10 cellular contexts compared by ENCODE assay signal in genomic region chr19:4559569-4559968, GRCh38. TPM values are rescaled to one million over a fixed set of nuclear protein-coding genes. Genes with fewer than 3 reads are reported as not detected.
DNase-seq lines count a peak whose midpoint lies in the region; ATAC-seq and TF ChIP-seq lines count a peak whose summit lies in the region.
"Had no signal": no experiment of that assay in that cellular context is flagged by ENCODE, and none has a peak within 500 bp of the region (broad histone marks: within the 10 kb centered on the region; RNA-seq: fewer than 3 reads in every experiment).

A gene with protein sequence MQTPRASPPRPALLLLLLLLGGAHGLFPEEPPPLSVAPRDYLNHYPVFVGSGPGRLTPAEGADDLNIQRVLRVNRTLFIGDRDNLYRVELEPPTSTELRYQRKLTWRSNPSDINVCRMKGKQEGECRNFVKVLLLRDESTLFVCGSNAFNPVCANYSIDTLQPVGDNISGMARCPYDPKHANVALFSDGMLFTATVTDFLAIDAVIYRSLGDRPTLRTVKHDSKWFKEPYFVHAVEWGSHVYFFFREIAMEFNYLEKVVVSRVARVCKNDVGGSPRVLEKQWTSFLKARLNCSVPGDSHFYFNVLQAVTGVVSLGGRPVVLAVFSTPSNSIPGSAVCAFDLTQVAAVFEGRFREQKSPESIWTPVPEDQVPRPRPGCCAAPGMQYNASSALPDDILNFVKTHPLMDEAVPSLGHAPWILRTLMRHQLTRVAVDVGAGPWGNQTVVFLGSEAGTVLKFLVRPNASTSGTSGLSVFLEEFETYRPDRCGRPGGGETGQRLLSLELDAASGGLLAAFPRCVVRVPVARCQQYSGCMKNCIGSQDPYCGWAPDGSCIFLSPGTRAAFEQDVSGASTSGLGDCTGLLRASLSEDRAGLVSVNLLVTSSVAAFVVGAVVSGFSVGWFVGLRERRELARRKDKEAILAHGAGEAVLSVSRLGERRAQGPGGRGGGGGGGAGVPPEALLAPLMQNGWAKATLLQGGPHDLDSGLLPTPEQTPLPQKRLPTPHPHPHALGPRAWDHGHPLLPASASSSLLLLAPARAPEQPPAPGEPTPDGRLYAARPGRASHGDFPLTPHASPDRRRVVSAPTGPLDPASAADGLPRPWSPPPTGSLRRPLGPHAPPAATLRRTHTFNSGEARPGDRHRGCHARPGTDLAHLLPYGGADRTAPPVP (minus strand): TSS chr19:4559684. CDS start chr19:4558457, 1,227 bp downstream.

- intact Hi-C loops in esophagus muscularis mucosa (cut with DNase I) (loop anchor here (5.0 kb wide), 1 partner anchor 78 kb away; the partner anchor contains the start of gene TNFAIP8L1), tibial artery (cut with DNase I; ENCODE audit: low total_unique reads) (loop anchor here (5.0 kb wide), 1 partner anchor 78 kb away; the partner anchor contains the start of gene TNFAIP8L1)

- H3K36me3 ChIP-seq in Peyer's patch = no peaks in the 10 kb centered on the region
- H3K36me3 ChIP-seq in esophagus muscularis mucosa = peaks cover 0 to 25% (median 10%) of the 10 kb centered on the region in 4 donors
- no peaks in the 10 kb centered on the region for H3K36me3 ChIP-seq in mucosa of rectum (ENCODE audit: control insufficient read depth in 2 of 2, insufficient read depth in 2 of 2, low read length in 2 of 2)
- H3K36me3 ChIP-seq in tibial artery = no peaks in the 10 kb centered on the region

- no peaks in the 10 kb centered on the region for H3K27me3 ChIP-seq in Peyer's patch
- H3K27me3 ChIP-seq in esophagus muscularis mucosa = peaks cover 0 to 10% (median 0%) of the 10 kb centered on the region in 4 donors
- no peaks in the 10 kb centered on the region for H3K27me3 ChIP-seq in mucosa of rectum (ENCODE audit: control insufficient read depth in 2 of 2, insufficient read depth in 2 of 2, low read length in 2 of 2)
- H3K27me3 ChIP-seq in tibial artery = peaks cover 0 to 30% of the 10 kb centered on the region in 2 donors

- H3K9me3 ChIP-seq in Peyer's patch (no peaks in the 10 kb centered on the region), esophagus muscularis mucosa (no peaks in the 10 kb centered on the region), mucosa of rectum (ENCODE audit: control insufficient read depth in 2 of 2, low read length in 2 of 2) (no peaks in the 10 kb centered on the region), tibial artery (no peaks in the 10 kb centered on the region)

- WGBS in esophagus muscularis mucosa = 73% methylated on average over 13 of the region's 13 CpGs

- no peak for TF ChIP-seq POLR2A in Peyer's patch (IDR thresholded peaks at IDR 0.05)
- TF ChIP-seq POLR2A in esophagus muscularis mucosa (IDR thresholded peaks at IDR 0.05; ENCODE audit: low read depth) = no peak

- no peak for ATAC-seq in HG02623 (IDR thresholded peaks at IDR 0.05; ENCODE audit: unreplicated experiment)

- TF ChIP-seq EP300 in esophagus muscularis mucosa (IDR thresholded peaks at IDR 0.05) = peak; percentile 59

- H3K27ac ChIP-seq in Peyer's patch (peak within 1 kb of the TSS in 3 of 4 donors; percentile 13 to 65 (median 61)), esophagus muscularis mucosa (replicated peaks in 1 of 4) (peak within 1 kb of the TSS; percentile 53 to 62 (median 58)), mucosa of rectum (ENCODE audit: low read depth in 2 of 2, low read length in 2 of 2) (peak within 1 kb of the TSS; percentile 46 to 58), tibial artery (no peak within 1 kb of the TSS)

- TF ChIP-seq CTCF in Peyer's patch (IDR thresholded peaks at IDR 0.05) = no peak
- no peak for TF ChIP-seq CTCF in esophagus muscularis mucosa (IDR thresholded peaks at IDR 0.05)
- no peak for TF ChIP-seq CTCF in tibial artery (IDR thresholded peaks at IDR 0.05)
- TF ChIP-seq CTCF in GM10266 (IDR thresholded peaks at IDR 0.05; ENCODE audit: control insufficient read depth, insufficient read depth, low read depth, missing control alignments) = no peak

- peak within 1 kb of the TSS in 1 of 2 donors; percentile 37 for H3K9ac ChIP-seq in mucosa of rectum (ENCODE audit: low read depth in 1 of 2, low read length in 2 of 2)

- peak within 1 kb of the TSS in 3 of 4 donors; percentile 3 to 32 (median 30) for H3K4me3 ChIP-seq in Peyer's patch
- H3K4me3 ChIP-seq in esophagus muscularis mucosa = peak within 1 kb of the TSS; percentile 35 to 55 (median 42)
- peak within 1 kb of the TSS; percentile 6 to 56 for H3K4me3 ChIP-seq in mucosa of rectum (ENCODE audit: low read length in 2 of 2)
- peak within 1 kb of the TSS; percentile 23 to 34 for H3K4me3 ChIP-seq in tibial artery

- DNase-seq in Peyer's patch = peak in 2 of 3 donors; percentile 48 to 59
- no peak for DNase-seq in esophagus muscularis mucosa (ENCODE audit: extremely low spot score)
- DNase-seq in tibial artery = peak in 1 of 2 donors; percentile 53
- no peak for DNase-seq in activated CD4-positive, alpha-beta T cell treated with anti-CD3 and anti-CD28 coated beads, Interleukin-2, amount 50 U/mL, for 4 hours
- no peak for DNase-seq in OCI-M2 (lab: John Stamatoyannopoulos, UW; ENCODE audit: unreplicated experiment)
- no peak for DNase-seq in GM10266 (ENCODE audit: extremely low spot score)
- DNase-seq: NCI-H1694 had no signal

- H3K4me1 ChIP-seq in Peyer's patch = peaks cover 0 to 7% (median 0%) of the 10 kb centered on the region in 4 donors
- peaks cover 5 to 14% (median 8%) of the 10 kb centered on the region in 4 donors for H3K4me1 ChIP-seq in esophagus muscularis mucosa
- peaks cover 0 to 5% of the 10 kb centered on the region in 2 donors for H3K4me1 ChIP-seq in mucosa of rectum (ENCODE audit: control insufficient read depth in 2 of 2, insufficient read depth in 2 of 2, low read length in 2 of 2)
- no peaks in the 10 kb centered on the region for H3K4me1 ChIP-seq in tibial artery

RNA-seq across cellular contexts. Expression of the gene that starts here (rescaled TPM):
- total RNA-seq in Peyer's patch = 1 to 10 TPM; 1.2 to 9.9 (median 3.2) TPM
- total RNA-seq in esophagus muscularis mucosa = 10 to 100 TPM in 2 of 4 donors, 1 to 10 TPM in 2; 3.7 to 22.5 (median 14.2) TPM
- total RNA-seq: OCI-LY7 had no signal

Comparison
In these comparisons a context has a peak if more than half of its experiments do, and no peak if none do; other contexts are left out.
1. DNase-seq: peak in Peyer's patch (2 of 3); none in esophagus muscularis mucosa (single experiment), activated CD4-positive, alpha-beta T cell treated with anti-CD3 and anti-CD28 coated beads, Interleukin-2, amount 50 U/mL, for 4 hours (0 of 2), OCI-M2 (single experiment) and GM10266 (single experiment).
2. H3K27ac ChIP-seq: peak in Peyer's patch (3 of 4), esophagus muscularis mucosa (4 of 4) and mucosa of rectum (2 of 2); none in tibial artery (0 of 2).
3. Peak in every context shown above with its lines, with median percentiles within 50 percentile points of each other: H3K4me3 ChIP-seq.